In genomic region chr1:212062832-212063438, GRCh38 we compare ENCODE assay signal across 8 cellular contexts. TPM values are rescaled to one million over a fixed set of nuclear protein-coding genes. Genes with fewer than 3 reads are reported as not detected.
A peak's percentile ranks its signal among the peaks of the same experiment; 100 is the strongest.
DNase-seq lines count a peak whose midpoint lies in the region; ATAC-seq and TF ChIP-seq lines count a peak whose summit lies in the region.

No MANE protein-coding gene starts in this region.

- H3K27ac ChIP-seq in SK-N-SH (ENCODE audit: low read depth in 2 of 2, low read length in 1 of 2) (no peak overlapping the region), fibroblast of lung (ENCODE audit: insufficient read depth, low read length) (no peak overlapping the region), osteoblast (ENCODE audit: low read depth, low read length) (no peak overlapping the region)

- H4K20me1 ChIP-seq in SK-N-SH (ENCODE audit: insufficient read depth) (no peaks in the 10 kb centered on the region), fibroblast of lung (ENCODE audit: control insufficient read depth, extremely low read depth, insufficient read depth, low read length) (no peaks in the 10 kb centered on the region), osteoblast (ENCODE audit: insufficient read depth, low read length) (no peaks in the 10 kb centered on the region)

- no peaks in the 10 kb centered on the region for H3K79me2 ChIP-seq in SK-N-SH (ENCODE audit: insufficient read depth)
- no peaks in the 10 kb centered on the region for H3K79me2 ChIP-seq in fibroblast of lung (ENCODE audit: control insufficient read depth, insufficient read depth, low read length)
- no peaks in the 10 kb centered on the region for H3K79me2 ChIP-seq in osteoblast (ENCODE audit: insufficient read depth, low read length)

- H3K4me3 ChIP-seq in SK-N-SH (ENCODE audit: low read depth in 2 of 2, low read length in 1 of 2) = no peak overlapping the region
- H3K4me3 ChIP-seq in fibroblast of lung (replicated peaks in 1 of 4; ENCODE audit: control extremely low read depth in 1 of 4, insufficient read depth in 1 of 4, low read depth in 3 of 4, low read length in 4 of 4) = no peak overlapping the region
- H3K4me3 ChIP-seq in osteoblast (ENCODE audit: insufficient read depth, low read length) = no peak overlapping the region

- H3K9ac ChIP-seq in SK-N-SH = no peak overlapping the region
- no peak overlapping the region for H3K9ac ChIP-seq in fibroblast of lung (ENCODE audit: insufficient read depth, low read length)

- no peaks in the 10 kb centered on the region for H3K9me2 ChIP-seq in SK-N-SH

- no peak overlapping the region for H2AFZ ChIP-seq in SK-N-SH (ENCODE audit: low read depth)
- H2AFZ ChIP-seq in fibroblast of lung (ENCODE audit: low read length) = no peak overlapping the region
- no peak overlapping the region for H2AFZ ChIP-seq in osteoblast (ENCODE audit: low read length)

- DNase-seq in DMS53 treated with DMSO at 0.1 percent for 48 hours (lab: John Stamatoyannopoulos, UW; ENCODE audit: unreplicated experiment) (peak; percentile 62), SK-N-SH (peak; percentile 46), fibroblast of lung (ENCODE audit: low read depth in 2 of 2) (peak; percentile 43 to 66), osteoblast (ENCODE audit: insufficient read length, low spot score, missing footprints) (peak; percentile 36), ecto neural progenitor cell (ENCODE audit: low spot score) (no peak)

- H3K36me3 ChIP-seq in SK-N-SH (replicated peaks in 1 of 2; ENCODE audit: control insufficient read depth in 1 of 2, insufficient read depth in 2 of 2, low read length in 1 of 2) (peaks cover 19 to 21% of the 10 kb centered on the region in 2 experiments), fibroblast of lung (ENCODE audit: control insufficient read depth, insufficient read depth, low read length) (peaks cover 2% of the 10 kb centered on the region), osteoblast (ENCODE audit: insufficient read depth, low read length) (no peaks in the 10 kb centered on the region)

- H3K4me1 ChIP-seq in SK-N-SH (ENCODE audit: control insufficient read depth in 1 of 2, insufficient read depth in 2 of 2, low read depth in 1 of 2, low read length in 1 of 2) = no peaks in the 10 kb centered on the region
- H3K4me1 ChIP-seq in fibroblast of lung (ENCODE audit: control insufficient read depth, extremely low read depth, insufficient read depth, low read length) = no peaks in the 10 kb centered on the region
- H3K4me1 ChIP-seq in osteoblast (ENCODE audit: insufficient read depth, low read length) = no peaks in the 10 kb centered on the region

- WGBS in SK-N-SH (ENCODE audit: low lambda C conversion rate) = 73% methylated on average over 5 of the region's 5 CpGs

- CTCF ChIA-PET in SK-N-SH (lab: Yijun Ruan, JAX) = interaction anchor here (0.6 to 6.6 kb wide), 28 partner anchors 9 to 414 kb away, joined by 3 to 117 read pairs (median 4); partner anchors contain the start of genes DTL and INTS7

- TF ChIP-seq CTCF in LNCAP (IDR thresholded peaks at IDR 0.05) (peak; percentile 75), SK-N-SH (IDR thresholded peaks at IDR 0.05) (peak; percentile 79), fibroblast of lung (conservative IDR thresholded peaks at IDR 0.05 in 1 of 2, IDR thresholded peaks at IDR 0.05 in 1 of 2; ENCODE audit: low read depth in 1 of 2, low read length in 2 of 2) (peak; percentile 53 to 61), osteoblast (IDR thresholded peaks at IDR 0.05; ENCODE audit: extremely low read depth, low read depth, low read length) (peak; percentile 67)

- H3K27me3 ChIP-seq in SK-N-SH (ENCODE audit: insufficient read depth) (no peaks in the 10 kb centered on the region), fibroblast of lung (ENCODE audit: control insufficient read depth, insufficient read depth, low read length) (no peaks in the 10 kb centered on the region), osteoblast (ENCODE audit: insufficient read depth, low read length) (no peaks in the 10 kb centered on the region)

- ATAC-seq in GM18868 (IDR thresholded peaks at IDR 0.05; ENCODE audit: unreplicated experiment) (no peak), GM21576 (IDR thresholded peaks at IDR 0.05; ENCODE audit: unreplicated experiment) (no peak)

- H3K9me3 ChIP-seq in SK-N-SH (0 out of 2 replicates have a peak, but pooled peaks cover under 1% of the 10 kb centered on the region), fibroblast of lung (ENCODE audit: control insufficient read depth, insufficient read depth, low read depth, low read length) (no peaks in the 10 kb centered on the region), osteoblast (ENCODE audit: low read depth, low read length) (no peaks in the 10 kb centered on the region)

- peak; percentile 67 for TF ChIP-seq RAD21 in SK-N-SH (IDR thresholded peaks at IDR 0.05; ENCODE audit: low read length)

- H3K4me2 ChIP-seq in SK-N-SH (no peak overlapping the region), fibroblast of lung (ENCODE audit: extremely low read depth, insufficient read depth, low read length) (no peak overlapping the region), osteoblast (ENCODE audit: insufficient read depth, low read length) (no peak overlapping the region)

- POLR2A ChIA-PET in SK-N-SH (lab: Yijun Ruan, JAX) = no interaction called here

- H3F3A ChIP-seq in SK-N-SH (replicated peaks; ENCODE audit: insufficient read depth) = peaks cover 23% of the 10 kb centered on the region

- TF ChIP-seq EP300 in SK-N-SH (IDR thresholded peaks at IDR 0.05; ENCODE audit: borderline replicate concordance in 1 of 2, low read depth in 1 of 2, low read length in 1 of 2) = no peak

TF ChIP-seq in SK-N-SH, 30 proteins besides CTCF, POLR2A, EP300 and RAD21:
- peak; percentile 71 for TF ChIP-seq SMC3 (IDR thresholded peaks at IDR 0.05; ENCODE audit: low read depth, low read length)
- TF ChIP-seq ZBTB33 (IDR thresholded peaks at IDR 0.05; ENCODE audit: borderline replicate concordance, low read depth) = no peak
- no peak for TF ChIP-seq TCF12 (IDR thresholded peaks at IDR 0.05)

RNA-seq across cellular contexts. Expression of gene DTL, which starts 27.4 kb away (rescaled TPM):
- polyA plus RNA-seq in SK-N-SH (2012; rRNA removed) = 9.3 and 12.6 TPM in 2 replicates
- 7.9 and 9.3 TPM in 2 replicates for polyA plus RNA-seq in SK-N-SH (2012; cell fraction: cytosol; rRNA removed)
- 7.0 and 13.1 TPM in 2 replicates for polyA plus RNA-seq in SK-N-SH (2012; cell fraction: nucleus; rRNA removed)
- 0.26 and 2.8 TPM in 2 replicates for total RNA-seq in fibroblast of lung
- polyA plus RNA-seq in fibroblast of lung = 8.7 and 28.6 TPM in 2 replicates
- 4.8 and 16.7 TPM in 2 replicates for polyA plus RNA-seq in fibroblast of lung (2012)
- 10.9 and 17.4 TPM in 2 replicates for polyA minus RNA-seq in fibroblast of lung (ENCODE audit: low replicate concordance)
- 2.9 and 3.2 TPM in 2 replicates for total RNA-seq in osteoblast

RNA-seq across cellular contexts. Expression of gene INTS7, which starts 27.6 kb away (rescaled TPM):
- polyA plus RNA-seq in SK-N-SH (2012; rRNA removed) = 8.7 and 11.7 TPM in 2 replicates
- polyA plus RNA-seq in SK-N-SH (2012; cell fraction: cytosol; rRNA removed) = 9.1 and 10.3 TPM in 2 replicates
- 5.2 and 13.6 TPM in 2 replicates for polyA plus RNA-seq in SK-N-SH (2012; cell fraction: nucleus; rRNA removed)
- 20.5 and 20.6 TPM in 2 replicates for total RNA-seq in fibroblast of lung
- polyA plus RNA-seq in fibroblast of lung = 22.6 and 23.7 TPM in 2 replicates
- 12.3 TPM in 2 replicates for polyA plus RNA-seq in fibroblast of lung (2012)
- polyA minus RNA-seq in fibroblast of lung (ENCODE audit: low replicate concordance) = 34.4 and 43.9 TPM in 2 replicates
- total RNA-seq in osteoblast = 20.3 and 21.5 TPM in 2 replicates
